In genomic region chr2:54249629-54250028, GRCh38 we compare ENCODE assay signal across 37 cellular contexts. TPM values are rescaled to one million over a fixed set of nuclear protein-coding genes. Genes with fewer than 3 reads are reported as not detected.
"Had no signal": no experiment of that assay in that cellular context is flagged by ENCODE, and none has a peak within 500 bp of the region (broad histone marks: within the 10 kb centered on the region; RNA-seq: fewer than 3 reads in every experiment).

No MANE protein-coding gene starts in this region.

- H3K27ac ChIP-seq: adrenal gland, ascending aorta, body of pancreas, brain microvascular endothelial cell, breast epithelium, cardiac muscle cell had no signal

- H3K9me3 ChIP-seq: adrenal gland, body of pancreas, breast epithelium had no signal

- ATAC-seq: activated naive CD4-positive, alpha-beta T cell treated with anti-CD3 and anti-CD28 coated beads, Interleukin-2, amount 50 U/mL, for 72 hours; activated naive CD8-positive, alpha-beta T cell treated with anti-CD3 and anti-CD28 coated beads, Interleukin-2, amount 50 U/mL, for 24 hours; activated T-cell treated with anti-CD3 and anti-CD28 coated beads, Interleukin-2, amount 50 U/mL, for 4 hours; activated T-cell treated with anti-CD3 and anti-CD28 coated beads, Interleukin-2, amount 50 U/mL, for 72 hours; activated T-helper 17 cell treated with anti-CD3 and anti-CD28 coated beads, Interleukin-2, amount 50 U/mL, for 72 hours; body of pancreas had no signal

- H3K4me1 ChIP-seq: adrenal gland, body of pancreas, breast epithelium had no signal

- H3K36me3 ChIP-seq: adrenal gland, ascending aorta, brain microvascular endothelial cell, breast epithelium, cardiac muscle cell had no signal

- H3K4me3 ChIP-seq: adrenal gland, ascending aorta, body of pancreas, breast epithelium, cardiac muscle cell had no signal

- H3K27me3 ChIP-seq: adrenal gland, ascending aorta, body of pancreas, brain microvascular endothelial cell, breast epithelium, cardiac muscle cell had no signal

- DNase-seq: activated effector memory CD4-positive, alpha-beta T cell treated with anti-CD3 and anti-CD28 coated beads, Interleukin-2, amount 50 U/mL, for 16 hours; activated effector memory CD4-positive, alpha-beta T cell treated with Interleukin-2 at 50 U/mL for 16 hours; activated gamma-delta T cell; activated gamma-delta T cell treated with Interleukin-2 at 50 U/mL for 16 hours; activated naive CD4-positive, alpha-beta T cell; activated naive CD4-positive, alpha-beta T cell treated with anti-CD3 and anti-CD28 coated beads for 36 hours; activated naive CD4-positive, alpha-beta T cell treated with anti-CD3 and anti-CD28 coated beads, Interleukin-2, amount 10 ng/mL, durations not matched to agents 7 days and 5 days; activated naive CD4-positive, alpha-beta T cell treated with anti-CD3 and anti-CD28 coated beads, Interleukin-2, amount 50 U/mL, for 16 hours; activated naive CD4-positive, alpha-beta T cell treated with Interleukin-2 at 50 U/mL for 16 hours; activated naive CD8-positive, alpha-beta T cell treated with anti-CD3 and anti-CD28 coated beads for 36 hours; activated naive CD8-positive, alpha-beta T cell treated with anti-CD3 and anti-CD28 coated beads, Interleukin-2, amount 10 ng/mL, durations not matched to agents 7 days and 5 days; activated naive CD8-positive, alpha-beta T cell treated with anti-CD3 and anti-CD28 coated beads, Interleukin-2, amount 50 U/mL, for 24 hours; activated T-cell treated with anti-CD3 and anti-CD28 coated beads, Interleukin-2, amount 50 U/mL, for 1 hour; activated T-cell treated with anti-CD3 and anti-CD28 coated beads, Interleukin-2, amount 50 U/mL, for 24 hours; activated T-cell treated with anti-CD3 and anti-CD28 coated beads, Interleukin-2, amount 50 U/mL, for 4 hours; activated T-cell treated with anti-CD3 and anti-CD28 coated beads, Interleukin-2, amount 50 U/mL, for 48 hours; activated T-cell treated with anti-CD3 and anti-CD28 coated beads, Interleukin-2, amount 50 U/mL, for 72 hours; adrenal gland; amniotic stem cell; amygdala; anterior cingulate cortex; aorta; body of pancreas; brain microvascular endothelial cell; caudate nucleus; central memory CD4-positive, alpha-beta T cell; cerebellar nuclear complex had no signal

RNA-seq across cellular contexts. Expression of gene TSPYL6, which starts 6.4 kb away (rescaled TPM):
- total RNA-seq: activated naive CD4-positive, alpha-beta T cell treated with anti-CD3 and anti-CD28 coated beads for 36 hours; activated naive CD4-positive, alpha-beta T cell treated with anti-CD3 and anti-CD28 coated beads, Interleukin-2, amount 50 U/mL, for 72 hours; activated naive CD8-positive, alpha-beta T cell treated with anti-CD3 and anti-CD28 coated beads for 36 hours; activated naive CD8-positive, alpha-beta T cell treated with anti-CD3 and anti-CD28 coated beads, Interleukin-2, amount 10 ng/mL, durations not matched to agents 7 days and 5 days; activated T-cell treated with anti-CD3 and anti-CD28 coated beads, Interleukin-2, amount 50 U/mL, for 4 hours; activated T-cell treated with anti-CD3 and anti-CD28 coated beads, Interleukin-2, amount 50 U/mL, for 72 hours; activated T-helper 1 cell treated with anti-CD3 and anti-CD28 coated beads, Interleukin-12 subunit alpha, Interleukin-12 subunit beta, Interleukin-2, Interleukin-4 antibody, amounts not matched to agents 30 ng/mL and 10 ng/mL and 1 ng/mL, durations not matched to agents 14 hours and 24 hours and 36 hours; activated T-helper 17 cell treated with anti-CD3 and anti-CD28 coated beads, Interleukin-2, amount 50 U/mL, for 72 hours; activated T-helper 2 cell treated with anti-CD3 and anti-CD28 coated beads, Interferon-gamma antibody, Interleukin-2, Interleukin-4, amounts not matched to agents 10 μg/mL and 5 μg/mL and 100 μg/mL, durations not matched to agents 14 hours and 24 hours and 36 hours; adrenal gland; ascending aorta; astrocyte; body of pancreas; breast epithelium; bronchial epithelial cell; cardiac muscle cell had no signal
- polyA plus RNA-seq: adipose tissue, adrenal gland, cardiac muscle cell had no signal
